1 cellular context compared by ENCODE assay signal in the genomic region with DNA sequence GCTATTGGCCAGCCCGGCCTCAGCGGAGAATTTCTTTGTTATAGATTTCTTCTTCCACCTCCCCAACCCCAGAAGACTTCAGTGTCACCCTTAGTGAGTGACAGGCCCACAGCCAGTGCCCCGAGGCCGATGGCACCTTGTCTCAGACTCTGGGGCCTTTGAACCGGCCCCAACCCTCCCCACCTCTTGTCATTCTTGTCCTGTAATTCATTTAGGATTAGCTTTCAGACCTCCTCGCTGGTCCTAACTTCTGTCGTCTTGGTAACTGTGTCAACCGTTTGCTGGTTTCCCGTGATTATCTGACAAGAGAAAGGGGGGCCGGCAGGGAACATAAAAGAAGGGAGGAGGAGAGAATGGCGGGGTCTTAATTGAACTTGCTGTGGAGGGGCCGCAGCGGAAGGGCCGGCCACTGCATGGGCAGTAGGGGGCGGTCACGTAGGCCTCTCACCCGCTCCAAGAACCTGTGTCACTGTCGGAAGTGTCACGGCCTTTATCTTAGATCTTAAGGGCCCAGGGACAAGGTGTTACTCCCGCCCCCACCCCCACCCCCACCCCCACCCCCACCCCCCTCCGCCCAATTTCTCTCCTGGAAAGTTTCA.
TF ChIP-seq lines count a peak whose summit lies in the region.

No MANE protein-coding gene starts in this region.

TF ChIP-seq in K562, 482 proteins besides CTCF, POLR2A, EP300 and RAD21 (continued from another document and continues in another):
- TF ChIP-seq, protein P1, sequence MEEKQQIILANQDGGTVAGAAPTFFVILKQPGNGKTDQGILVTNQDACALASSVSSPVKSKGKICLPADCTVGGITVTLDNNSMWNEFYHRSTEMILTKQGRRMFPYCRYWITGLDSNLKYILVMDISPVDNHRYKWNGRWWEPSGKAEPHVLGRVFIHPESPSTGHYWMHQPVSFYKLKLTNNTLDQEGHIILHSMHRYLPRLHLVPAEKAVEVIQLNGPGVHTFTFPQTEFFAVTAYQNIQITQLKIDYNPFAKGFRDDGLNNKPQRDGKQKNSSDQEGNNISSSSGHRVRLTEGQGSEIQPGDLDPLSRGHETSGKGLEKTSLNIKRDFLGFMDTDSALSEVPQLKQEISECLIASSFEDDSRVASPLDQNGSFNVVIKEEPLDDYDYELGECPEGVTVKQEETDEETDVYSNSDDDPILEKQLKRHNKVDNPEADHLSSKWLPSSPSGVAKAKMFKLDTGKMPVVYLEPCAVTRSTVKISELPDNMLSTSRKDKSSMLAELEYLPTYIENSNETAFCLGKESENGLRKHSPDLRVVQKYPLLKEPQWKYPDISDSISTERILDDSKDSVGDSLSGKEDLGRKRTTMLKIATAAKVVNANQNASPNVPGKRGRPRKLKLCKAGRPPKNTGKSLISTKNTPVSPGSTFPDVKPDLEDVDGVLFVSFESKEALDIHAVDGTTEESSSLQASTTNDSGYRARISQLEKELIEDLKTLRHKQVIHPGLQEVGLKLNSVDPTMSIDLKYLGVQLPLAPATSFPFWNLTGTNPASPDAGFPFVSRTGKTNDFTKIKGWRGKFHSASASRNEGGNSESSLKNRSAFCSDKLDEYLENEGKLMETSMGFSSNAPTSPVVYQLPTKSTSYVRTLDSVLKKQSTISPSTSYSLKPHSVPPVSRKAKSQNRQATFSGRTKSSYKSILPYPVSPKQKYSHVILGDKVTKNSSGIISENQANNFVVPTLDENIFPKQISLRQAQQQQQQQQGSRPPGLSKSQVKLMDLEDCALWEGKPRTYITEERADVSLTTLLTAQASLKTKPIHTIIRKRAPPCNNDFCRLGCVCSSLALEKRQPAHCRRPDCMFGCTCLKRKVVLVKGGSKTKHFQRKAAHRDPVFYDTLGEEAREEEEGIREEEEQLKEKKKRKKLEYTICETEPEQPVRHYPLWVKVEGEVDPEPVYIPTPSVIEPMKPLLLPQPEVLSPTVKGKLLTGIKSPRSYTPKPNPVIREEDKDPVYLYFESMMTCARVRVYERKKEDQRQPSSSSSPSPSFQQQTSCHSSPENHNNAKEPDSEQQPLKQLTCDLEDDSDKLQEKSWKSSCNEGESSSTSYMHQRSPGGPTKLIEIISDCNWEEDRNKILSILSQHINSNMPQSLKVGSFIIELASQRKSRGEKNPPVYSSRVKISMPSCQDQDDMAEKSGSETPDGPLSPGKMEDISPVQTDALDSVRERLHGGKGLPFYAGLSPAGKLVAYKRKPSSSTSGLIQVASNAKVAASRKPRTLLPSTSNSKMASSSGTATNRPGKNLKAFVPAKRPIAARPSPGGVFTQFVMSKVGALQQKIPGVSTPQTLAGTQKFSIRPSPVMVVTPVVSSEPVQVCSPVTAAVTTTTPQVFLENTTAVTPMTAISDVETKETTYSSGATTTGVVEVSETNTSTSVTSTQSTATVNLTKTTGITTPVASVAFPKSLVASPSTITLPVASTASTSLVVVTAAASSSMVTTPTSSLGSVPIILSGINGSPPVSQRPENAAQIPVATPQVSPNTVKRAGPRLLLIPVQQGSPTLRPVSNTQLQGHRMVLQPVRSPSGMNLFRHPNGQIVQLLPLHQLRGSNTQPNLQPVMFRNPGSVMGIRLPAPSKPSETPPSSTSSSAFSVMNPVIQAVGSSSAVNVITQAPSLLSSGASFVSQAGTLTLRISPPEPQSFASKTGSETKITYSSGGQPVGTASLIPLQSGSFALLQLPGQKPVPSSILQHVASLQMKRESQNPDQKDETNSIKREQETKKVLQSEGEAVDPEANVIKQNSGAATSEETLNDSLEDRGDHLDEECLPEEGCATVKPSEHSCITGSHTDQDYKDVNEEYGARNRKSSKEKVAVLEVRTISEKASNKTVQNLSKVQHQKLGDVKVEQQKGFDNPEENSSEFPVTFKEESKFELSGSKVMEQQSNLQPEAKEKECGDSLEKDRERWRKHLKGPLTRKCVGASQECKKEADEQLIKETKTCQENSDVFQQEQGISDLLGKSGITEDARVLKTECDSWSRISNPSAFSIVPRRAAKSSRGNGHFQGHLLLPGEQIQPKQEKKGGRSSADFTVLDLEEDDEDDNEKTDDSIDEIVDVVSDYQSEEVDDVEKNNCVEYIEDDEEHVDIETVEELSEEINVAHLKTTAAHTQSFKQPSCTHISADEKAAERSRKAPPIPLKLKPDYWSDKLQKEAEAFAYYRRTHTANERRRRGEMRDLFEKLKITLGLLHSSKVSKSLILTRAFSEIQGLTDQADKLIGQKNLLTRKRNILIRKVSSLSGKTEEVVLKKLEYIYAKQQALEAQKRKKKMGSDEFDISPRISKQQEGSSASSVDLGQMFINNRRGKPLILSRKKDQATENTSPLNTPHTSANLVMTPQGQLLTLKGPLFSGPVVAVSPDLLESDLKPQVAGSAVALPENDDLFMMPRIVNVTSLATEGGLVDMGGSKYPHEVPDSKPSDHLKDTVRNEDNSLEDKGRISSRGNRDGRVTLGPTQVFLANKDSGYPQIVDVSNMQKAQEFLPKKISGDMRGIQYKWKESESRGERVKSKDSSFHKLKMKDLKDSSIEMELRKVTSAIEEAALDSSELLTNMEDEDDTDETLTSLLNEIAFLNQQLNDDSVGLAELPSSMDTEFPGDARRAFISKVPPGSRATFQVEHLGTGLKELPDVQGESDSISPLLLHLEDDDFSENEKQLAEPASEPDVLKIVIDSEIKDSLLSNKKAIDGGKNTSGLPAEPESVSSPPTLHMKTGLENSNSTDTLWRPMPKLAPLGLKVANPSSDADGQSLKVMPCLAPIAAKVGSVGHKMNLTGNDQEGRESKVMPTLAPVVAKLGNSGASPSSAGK (IDR thresholded peaks at IDR 0.05), result no peak
- TF ChIP-seq HCFC1 (IDR thresholded peaks at IDR 0.05; ENCODE audit: low read depth, low read length) (peak; percentile 41; the same call in 1 of the 2 replicates), FIP1L1 (IDR thresholded peaks at IDR 0.05; ENCODE audit: low read depth, low read length, poor library complexity, severe bottlenecking) (no peak), HMG20B (CRISPR knock-in tag; IDR thresholded peaks at IDR 0.05) (no peak), SREBF1 (IDR thresholded peaks at IDR 0.05; ENCODE audit: borderline replicate concordance, low read depth, low read length) (no peak), NFIX (CRISPR knock-in tag; IDR thresholded peaks at IDR 0.05; ENCODE audit: low read depth) (no peak), BHLHE40 (IDR thresholded peaks at IDR 0.05; ENCODE audit: low read length) (no peak; the same call in 1 of the 2 replicates), ZNF253 (CRISPR knock-in tag; conservative IDR thresholded peaks at IDR 0.05) (no peak), NFIC (IDR thresholded peaks at IDR 0.05) (no peak), XRCC3 (IDR thresholded peaks at IDR 0.05) (no peak), CBFA2T2 (conservative IDR thresholded peaks at IDR 0.05) (no peak), NUFIP1 (IDR thresholded peaks at IDR 0.05; ENCODE audit: partially characterized antibody) (no peak), ZNF239 (CRISPR knock-in tag; IDR thresholded peaks at IDR 0.05) (no peak), RBM15 (IDR thresholded peaks at IDR 0.05; ENCODE audit: insufficient read depth, low read length) (no peak), HIVEP1 (CRISPR knock-in tag; IDR thresholded peaks at IDR 0.05) (no peak)
- TF ChIP-seq, protein P2, sequence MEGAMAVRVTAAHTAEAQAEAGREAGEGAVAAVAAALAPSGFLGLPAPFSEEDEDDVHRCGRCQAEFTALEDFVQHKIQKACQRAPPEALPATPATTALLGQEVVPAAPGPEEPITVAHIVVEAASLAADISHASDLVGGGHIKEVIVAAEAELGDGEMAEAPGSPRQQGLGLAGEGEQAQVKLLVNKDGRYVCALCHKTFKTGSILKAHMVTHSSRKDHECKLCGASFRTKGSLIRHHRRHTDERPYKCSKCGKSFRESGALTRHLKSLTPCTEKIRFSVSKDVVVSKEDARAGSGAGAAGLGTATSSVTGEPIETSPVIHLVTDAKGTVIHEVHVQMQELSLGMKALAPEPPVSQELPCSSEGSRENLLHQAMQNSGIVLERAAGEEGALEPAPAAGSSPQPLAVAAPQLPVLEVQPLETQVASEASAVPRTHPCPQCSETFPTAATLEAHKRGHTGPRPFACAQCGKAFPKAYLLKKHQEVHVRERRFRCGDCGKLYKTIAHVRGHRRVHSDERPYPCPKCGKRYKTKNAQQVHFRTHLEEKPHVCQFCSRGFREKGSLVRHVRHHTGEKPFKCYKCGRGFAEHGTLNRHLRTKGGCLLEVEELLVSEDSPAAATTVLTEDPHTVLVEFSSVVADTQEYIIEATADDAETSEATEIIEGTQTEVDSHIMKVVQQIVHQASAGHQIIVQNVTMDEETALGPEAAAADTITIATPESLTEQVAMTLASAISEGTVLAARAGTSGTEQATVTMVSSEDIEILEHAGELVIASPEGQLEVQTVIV (CRISPR knock-in tag; IDR thresholded peaks at IDR 0.05; ENCODE audit: borderline replicate concordance), result no peak
- TF ChIP-seq, protein P3, sequence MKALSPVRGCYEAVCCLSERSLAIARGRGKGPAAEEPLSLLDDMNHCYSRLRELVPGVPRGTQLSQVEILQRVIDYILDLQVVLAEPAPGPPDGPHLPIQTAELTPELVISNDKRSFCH (CRISPR knock-in tag; IDR thresholded peaks at IDR 0.05), result no peak
- TF ChIP-seq, protein P3 (tag; IDR thresholded peaks at IDR 0.05), result no peak
- TF ChIP-seq, protein P4, sequence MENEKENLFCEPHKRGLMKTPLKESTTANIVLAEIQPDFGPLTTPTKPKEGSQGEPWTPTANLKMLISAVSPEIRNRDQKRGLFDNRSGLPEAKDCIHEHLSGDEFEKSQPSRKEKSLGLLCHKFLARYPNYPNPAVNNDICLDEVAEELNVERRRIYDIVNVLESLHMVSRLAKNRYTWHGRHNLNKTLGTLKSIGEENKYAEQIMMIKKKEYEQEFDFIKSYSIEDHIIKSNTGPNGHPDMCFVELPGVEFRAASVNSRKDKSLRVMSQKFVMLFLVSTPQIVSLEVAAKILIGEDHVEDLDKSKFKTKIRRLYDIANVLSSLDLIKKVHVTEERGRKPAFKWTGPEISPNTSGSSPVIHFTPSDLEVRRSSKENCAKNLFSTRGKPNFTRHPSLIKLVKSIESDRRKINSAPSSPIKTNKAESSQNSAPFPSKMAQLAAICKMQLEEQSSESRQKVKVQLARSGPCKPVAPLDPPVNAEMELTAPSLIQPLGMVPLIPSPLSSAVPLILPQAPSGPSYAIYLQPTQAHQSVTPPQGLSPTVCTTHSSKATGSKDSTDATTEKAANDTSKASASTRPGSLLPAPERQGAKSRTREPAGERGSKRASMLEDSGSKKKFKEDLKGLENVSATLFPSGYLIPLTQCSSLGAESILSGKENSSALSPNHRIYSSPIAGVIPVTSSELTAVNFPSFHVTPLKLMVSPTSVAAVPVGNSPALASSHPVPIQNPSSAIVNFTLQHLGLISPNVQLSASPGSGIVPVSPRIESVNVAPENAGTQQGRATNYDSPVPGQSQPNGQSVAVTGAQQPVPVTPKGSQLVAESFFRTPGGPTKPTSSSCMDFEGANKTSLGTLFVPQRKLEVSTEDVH (IDR thresholded peaks at IDR 0.05; ENCODE audit: low read depth, partially characterized antibody), result peak; percentile 24
- TF ChIP-seq, protein P5, sequence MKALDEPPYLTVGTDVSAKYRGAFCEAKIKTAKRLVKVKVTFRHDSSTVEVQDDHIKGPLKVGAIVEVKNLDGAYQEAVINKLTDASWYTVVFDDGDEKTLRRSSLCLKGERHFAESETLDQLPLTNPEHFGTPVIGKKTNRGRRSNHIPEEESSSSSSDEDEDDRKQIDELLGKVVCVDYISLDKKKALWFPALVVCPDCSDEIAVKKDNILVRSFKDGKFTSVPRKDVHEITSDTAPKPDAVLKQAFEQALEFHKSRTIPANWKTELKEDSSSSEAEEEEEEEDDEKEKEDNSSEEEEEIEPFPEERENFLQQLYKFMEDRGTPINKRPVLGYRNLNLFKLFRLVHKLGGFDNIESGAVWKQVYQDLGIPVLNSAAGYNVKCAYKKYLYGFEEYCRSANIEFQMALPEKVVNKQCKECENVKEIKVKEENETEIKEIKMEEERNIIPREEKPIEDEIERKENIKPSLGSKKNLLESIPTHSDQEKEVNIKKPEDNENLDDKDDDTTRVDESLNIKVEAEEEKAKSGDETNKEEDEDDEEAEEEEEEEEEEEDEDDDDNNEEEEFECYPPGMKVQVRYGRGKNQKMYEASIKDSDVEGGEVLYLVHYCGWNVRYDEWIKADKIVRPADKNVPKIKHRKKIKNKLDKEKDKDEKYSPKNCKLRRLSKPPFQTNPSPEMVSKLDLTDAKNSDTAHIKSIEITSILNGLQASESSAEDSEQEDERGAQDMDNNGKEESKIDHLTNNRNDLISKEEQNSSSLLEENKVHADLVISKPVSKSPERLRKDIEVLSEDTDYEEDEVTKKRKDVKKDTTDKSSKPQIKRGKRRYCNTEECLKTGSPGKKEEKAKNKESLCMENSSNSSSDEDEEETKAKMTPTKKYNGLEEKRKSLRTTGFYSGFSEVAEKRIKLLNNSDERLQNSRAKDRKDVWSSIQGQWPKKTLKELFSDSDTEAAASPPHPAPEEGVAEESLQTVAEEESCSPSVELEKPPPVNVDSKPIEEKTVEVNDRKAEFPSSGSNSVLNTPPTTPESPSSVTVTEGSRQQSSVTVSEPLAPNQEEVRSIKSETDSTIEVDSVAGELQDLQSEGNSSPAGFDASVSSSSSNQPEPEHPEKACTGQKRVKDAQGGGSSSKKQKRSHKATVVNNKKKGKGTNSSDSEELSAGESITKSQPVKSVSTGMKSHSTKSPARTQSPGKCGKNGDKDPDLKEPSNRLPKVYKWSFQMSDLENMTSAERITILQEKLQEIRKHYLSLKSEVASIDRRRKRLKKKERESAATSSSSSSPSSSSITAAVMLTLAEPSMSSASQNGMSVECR (CRISPR knock-in tag; IDR thresholded peaks at IDR 0.05), result no peak
- TF ChIP-seq, protein P6, sequence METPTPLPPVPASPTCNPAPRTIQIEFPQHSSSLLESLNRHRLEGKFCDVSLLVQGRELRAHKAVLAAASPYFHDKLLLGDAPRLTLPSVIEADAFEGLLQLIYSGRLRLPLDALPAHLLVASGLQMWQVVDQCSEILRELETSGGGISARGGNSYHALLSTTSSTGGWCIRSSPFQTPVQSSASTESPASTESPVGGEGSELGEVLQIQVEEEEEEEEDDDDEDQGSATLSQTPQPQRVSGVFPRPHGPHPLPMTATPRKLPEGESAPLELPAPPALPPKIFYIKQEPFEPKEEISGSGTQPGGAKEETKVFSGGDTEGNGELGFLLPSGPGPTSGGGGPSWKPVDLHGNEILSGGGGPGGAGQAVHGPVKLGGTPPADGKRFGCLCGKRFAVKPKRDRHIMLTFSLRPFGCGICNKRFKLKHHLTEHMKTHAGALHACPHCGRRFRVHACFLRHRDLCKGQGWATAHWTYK (CRISPR knock-in tag; IDR thresholded peaks at IDR 0.05), result no peak
- TF ChIP-seq, protein P7, sequence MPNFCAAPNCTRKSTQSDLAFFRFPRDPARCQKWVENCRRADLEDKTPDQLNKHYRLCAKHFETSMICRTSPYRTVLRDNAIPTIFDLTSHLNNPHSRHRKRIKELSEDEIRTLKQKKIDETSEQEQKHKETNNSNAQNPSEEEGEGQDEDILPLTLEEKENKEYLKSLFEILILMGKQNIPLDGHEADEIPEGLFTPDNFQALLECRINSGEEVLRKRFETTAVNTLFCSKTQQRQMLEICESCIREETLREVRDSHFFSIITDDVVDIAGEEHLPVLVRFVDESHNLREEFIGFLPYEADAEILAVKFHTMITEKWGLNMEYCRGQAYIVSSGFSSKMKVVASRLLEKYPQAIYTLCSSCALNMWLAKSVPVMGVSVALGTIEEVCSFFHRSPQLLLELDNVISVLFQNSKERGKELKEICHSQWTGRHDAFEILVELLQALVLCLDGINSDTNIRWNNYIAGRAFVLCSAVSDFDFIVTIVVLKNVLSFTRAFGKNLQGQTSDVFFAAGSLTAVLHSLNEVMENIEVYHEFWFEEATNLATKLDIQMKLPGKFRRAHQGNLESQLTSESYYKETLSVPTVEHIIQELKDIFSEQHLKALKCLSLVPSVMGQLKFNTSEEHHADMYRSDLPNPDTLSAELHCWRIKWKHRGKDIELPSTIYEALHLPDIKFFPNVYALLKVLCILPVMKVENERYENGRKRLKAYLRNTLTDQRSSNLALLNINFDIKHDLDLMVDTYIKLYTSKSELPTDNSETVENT (CRISPR knock-in tag; IDR thresholded peaks at IDR 0.05), result no peak
